8 cellular contexts compared by ENCODE assay signal in genomic region chr18:5628512-5629255, GRCh38.
DNase-seq lines count a peak whose midpoint lies in the region; FAIRE-seq and TF ChIP-seq lines count a peak whose summit lies in the region.

No MANE protein-coding gene starts in this region.

- H3K27ac Mint-ChIP-seq in chondrocyte (ENCODE audit: unreplicated experiment) = no peak overlapping the region

- POLR2A ChIA-PET in PC-9 (lab: Charles Lee; ENCODE audit: unreplicated experiment) = no interaction called here

- H3K27ac ChIP-seq in spleen = peak overlapping the region in 2 of 8 donors; percentile 49 to 50
- H3K27ac ChIP-seq in PC-9 = no peak overlapping the region

- TF ChIP-seq POLR2A in GM12892 (IDR thresholded peaks at IDR 0.05; ENCODE audit: low read depth, low read length) = no peak
- TF ChIP-seq POLR2A in spleen (IDR thresholded peaks at IDR 0.05) = no peak
- TF ChIP-seq POLR2A in erythroblast (IDR thresholded peaks at IDR 0.05; ENCODE audit: low read length) = no peak

- H3K27me3 ChIP-seq in kidney epithelial cell (ENCODE audit: control insufficient read depth, insufficient read depth, low read length) (peaks cover 7% of the 10 kb centered on the region), spleen (replicated peaks in 1 of 7) (peaks cover 0 to 92% (median 40%) of the 10 kb centered on the region in 7 donors), PC-9 (ENCODE audit: insufficient read depth, low read depth) (no peaks in the 10 kb centered on the region)

- peak overlapping the region; percentile 82 for H3K4me3 Mint-ChIP-seq in chondrocyte (ENCODE audit: unreplicated experiment)

- H2AFZ ChIP-seq in PC-9 = no peak overlapping the region

- H3K9me3 ChIP-seq in spleen (no peaks in the 10 kb centered on the region), PC-9 (ENCODE audit: insufficient read depth, low read depth) (no peaks in the 10 kb centered on the region)

- H3K9me3 Mint-ChIP-seq in chondrocyte (ENCODE audit: low read depth) = no peaks in the 10 kb centered on the region

- intact Hi-C loops in spleen (cut with DNase I; ENCODE audit: low total_unique reads) = no loop called here
- intact Hi-C loops in PC-9 (cut with micrococcal nuclease; ENCODE audit: unreplicated experiment) = no loop called here

- DNase-seq in GM12892 (ENCODE audit: insufficient read length) (peak; percentile 25), NCI-H510A (lab: John Stamatoyannopoulos, UW) (peak; percentile 41), chondrocyte (ENCODE audit: low spot score) (peak; percentile 90), kidney epithelial cell (ENCODE audit: low read depth) (no peak), spleen (peak; percentile 73), PC-9 (no peak), erythroblast (lab: John Stamatoyannopoulos, UW) (no peak), NCI-H187 (lab: John Stamatoyannopoulos, UW) (no peak)

- H3K79me2 ChIP-seq in PC-9 (ENCODE audit: low read depth) = no peaks in the 10 kb centered on the region

- H3K36me3 Mint-ChIP-seq in chondrocyte (ENCODE audit: low read depth) = no peaks in the 10 kb centered on the region

- H3F3A ChIP-seq in PC-9 (ENCODE audit: insufficient read depth, low read depth) = no peaks in the 10 kb centered on the region

- CTCF ChIA-PET in PC-9 (lab: Charles Lee) = no interaction called here

- no peak for TF ChIP-seq CTCF in chondrocyte (IDR thresholded peaks at IDR 0.05)
- no peak for TF ChIP-seq CTCF in kidney epithelial cell (IDR thresholded peaks at IDR 0.05; ENCODE audit: insufficient read depth, low read length, poor library complexity, severe bottlenecking)
- TF ChIP-seq CTCF in spleen (IDR thresholded peaks at IDR 0.05 in 8 of 11, conservative IDR thresholded peaks at IDR 0.05 in 3 of 11) = no peak
- no peak for TF ChIP-seq CTCF in PC-9 (conservative IDR thresholded peaks at IDR 0.05)

- peak overlapping the region; percentile 51 for H3K4me3 ChIP-seq in kidney epithelial cell (ENCODE audit: low read depth, low read length)
- H3K4me3 ChIP-seq in spleen = peak overlapping the region; percentile 44 to 78 (median 58)
- H3K4me3 ChIP-seq in PC-9 = no peak overlapping the region

- H3K4me1 ChIP-seq in spleen (peaks cover 4 to 34% (median 24%) of the 10 kb centered on the region in 6 donors), PC-9 (replicated peaks; ENCODE audit: insufficient read depth) (no peaks in the 10 kb centered on the region)

- 1 to 2% (median 1%) methylated on average over 43 to 90 of the region's 90 CpGs for WGBS in spleen, 5 donors

- peaks cover 6% of the 10 kb centered on the region for H3K27me3 Mint-ChIP-seq in chondrocyte (ENCODE audit: low read depth)

- BruUV-seq in PC-9 (replicated peaks; lab: Mats Ljungman, UMichigan) = no TSS peak

- H4K20me1 ChIP-seq in PC-9 (ENCODE audit: insufficient read depth) = no peaks in the 10 kb centered on the region

- H3K4me2 ChIP-seq in PC-9 = no peak overlapping the region

- FAIRE-seq in GM12892 (lab: Jason Lieb, UNC) = no peak

- H3K9me2 ChIP-seq in PC-9 (ENCODE audit: insufficient read depth) = no peaks in the 10 kb centered on the region

- peaks cover 4% of the 10 kb centered on the region for H3K4me1 Mint-ChIP-seq in chondrocyte (ENCODE audit: low read depth)

- H3K36me3 ChIP-seq in kidney epithelial cell (ENCODE audit: control insufficient read depth, insufficient read depth, low read length) = no peaks in the 10 kb centered on the region
- no peaks in the 10 kb centered on the region for H3K36me3 ChIP-seq in spleen
- H3K36me3 ChIP-seq in PC-9 (ENCODE audit: low read depth) = no peaks in the 10 kb centered on the region

Comparison
In these comparisons a context has a peak if more than half of its experiments do, and no peak if none do; other contexts are left out.
1. DNase-seq: peak in GM12892 (single experiment), NCI-H510A (single experiment), chondrocyte (single experiment) and spleen (single experiment); none in kidney epithelial cell (single experiment), PC-9 (0 of 2), erythroblast (0 of 2) and NCI-H187 (0 of 2).